ENCODE assay signal across 1 cellular context in the genomic region with DNA sequence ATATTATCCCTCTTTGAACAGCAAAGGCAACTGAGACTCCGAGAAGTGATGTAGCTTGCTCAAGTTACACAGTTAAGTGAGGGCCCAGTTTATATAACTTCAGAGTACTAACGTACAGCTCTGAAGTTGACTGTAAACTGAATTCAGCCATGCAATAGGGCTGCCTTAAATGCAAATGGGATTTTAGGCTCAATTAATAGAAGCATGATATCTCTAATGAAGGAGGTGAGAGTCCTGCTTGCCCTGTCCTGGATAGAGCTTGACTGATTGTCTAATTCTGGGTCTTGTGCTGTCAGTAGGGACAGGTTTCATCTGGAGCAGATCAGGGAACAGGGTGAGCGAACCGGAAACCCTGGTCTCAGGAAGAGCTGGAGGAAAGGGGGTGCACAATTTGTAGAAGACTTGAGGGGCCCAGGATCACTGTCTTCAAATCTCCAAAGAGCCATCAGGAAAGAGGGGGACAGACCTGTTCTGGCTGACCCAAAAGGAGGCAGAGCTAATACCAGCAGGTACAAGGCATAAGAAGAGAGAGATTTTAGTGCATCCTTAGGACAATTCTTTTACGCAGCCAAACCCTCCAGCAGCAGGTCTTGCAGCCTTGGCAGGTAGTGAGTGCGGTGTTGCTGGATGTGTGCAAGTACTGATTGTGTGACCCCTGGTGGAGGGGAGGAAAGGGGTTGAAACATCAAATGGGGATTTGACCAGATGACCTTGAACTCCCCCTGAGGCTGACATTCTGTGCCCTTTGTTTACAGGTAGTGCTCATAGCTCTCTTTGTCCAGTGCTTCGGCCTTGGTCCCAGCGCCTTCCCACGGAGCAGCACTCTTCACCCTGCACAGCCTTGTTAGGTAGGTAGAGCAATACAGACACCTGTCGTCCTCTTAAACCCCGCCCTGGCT.
TF ChIP-seq lines count a peak whose summit lies in the region.

No MANE protein-coding gene starts in this region.

TF ChIP-seq in HepG2, 621 proteins besides CTCF, POLR2A, EP300 and RAD21 (continued from another document and continues in another):
- TF ChIP-seq, protein P1, sequence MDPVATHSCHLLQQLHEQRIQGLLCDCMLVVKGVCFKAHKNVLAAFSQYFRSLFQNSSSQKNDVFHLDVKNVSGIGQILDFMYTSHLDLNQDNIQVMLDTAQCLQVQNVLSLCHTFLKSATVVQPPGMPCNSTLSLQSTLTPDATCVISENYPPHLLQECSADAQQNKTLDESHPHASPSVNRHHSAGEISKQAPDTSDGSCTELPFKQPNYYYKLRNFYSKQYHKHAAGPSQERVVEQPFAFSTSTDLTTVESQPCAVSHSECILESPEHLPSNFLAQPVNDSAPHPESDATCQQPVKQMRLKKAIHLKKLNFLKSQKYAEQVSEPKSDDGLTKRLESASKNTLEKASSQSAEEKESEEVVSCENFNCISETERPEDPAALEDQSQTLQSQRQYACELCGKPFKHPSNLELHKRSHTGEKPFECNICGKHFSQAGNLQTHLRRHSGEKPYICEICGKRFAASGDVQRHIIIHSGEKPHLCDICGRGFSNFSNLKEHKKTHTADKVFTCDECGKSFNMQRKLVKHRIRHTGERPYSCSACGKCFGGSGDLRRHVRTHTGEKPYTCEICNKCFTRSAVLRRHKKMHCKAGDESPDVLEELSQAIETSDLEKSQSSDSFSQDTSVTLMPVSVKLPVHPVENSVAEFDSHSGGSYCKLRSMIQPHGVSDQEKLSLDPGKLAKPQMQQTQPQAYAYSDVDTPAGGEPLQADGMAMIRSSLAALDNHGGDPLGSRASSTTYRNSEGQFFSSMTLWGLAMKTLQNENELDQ (CRISPR knock-in tag; IDR thresholded peaks at IDR 0.05; ENCODE audit: borderline replicate concordance): no peak
- TF ChIP-seq NFE2 (CRISPR knock-in tag; IDR thresholded peaks at IDR 0.05) (no peak), PAX8 (CRISPR knock-in tag; IDR thresholded peaks at IDR 0.05; ENCODE audit: borderline replicate concordance) (0 out of 2 replicates have a peak, but pooled peaks have one; percentile 45), KDM5B (CRISPR knock-in tag; IDR thresholded peaks at IDR 0.05; ENCODE audit: borderline replicate concordance) (peak; percentile 49; the same call in 1 of the 2 replicates), ZNF468 (CRISPR knock-in tag; IDR thresholded peaks at IDR 0.05) (no peak), SNRNP70 (IDR thresholded peaks at IDR 0.05; ENCODE audit: low read depth, low read length) (no peak), ZNF274 (CRISPR knock-in tag; IDR thresholded peaks at IDR 0.05) (no peak), RBAK (CRISPR knock-in tag; IDR thresholded peaks at IDR 0.05) (no peak), MXD4 (CRISPR knock-in tag; IDR thresholded peaks at IDR 0.05) (no peak), NCOR1 (IDR thresholded peaks at IDR 0.05; ENCODE audit: borderline replicate concordance, low read length) (no peak), ZFP41 (CRISPR knock-in tag; IDR thresholded peaks at IDR 0.05; ENCODE audit: borderline replicate concordance) (no peak), ZNF24 (IDR thresholded peaks at IDR 0.05) (no peak), EEA1 (CRISPR knock-in tag; IDR thresholded peaks at IDR 0.05; ENCODE audit: borderline replicate concordance) (no peak), ZNF12 (CRISPR knock-in tag; IDR thresholded peaks at IDR 0.05) (0 out of 2 replicates have a peak, but pooled peaks have one; percentile 51), ZNF33B (CRISPR knock-in tag; IDR thresholded peaks at IDR 0.05) (no peak), ZNF766 (CRISPR knock-in tag; IDR thresholded peaks at IDR 0.05; ENCODE audit: borderline replicate concordance) (no peak), PAF1 (CRISPR knock-in tag; IDR thresholded peaks at IDR 0.05) (no peak), DMAP1 (CRISPR knock-in tag; IDR thresholded peaks at IDR 0.05) (no peak), ZNF510 (CRISPR knock-in tag; IDR thresholded peaks at IDR 0.05; ENCODE audit: low read depth) (no peak), U2AF2 (IDR thresholded peaks at IDR 0.05; ENCODE audit: low read depth, low read length) (no peak), MAFG (CRISPR knock-in tag; IDR thresholded peaks at IDR 0.05) (no peak), ZNF484 (CRISPR knock-in tag; IDR thresholded peaks at IDR 0.05; ENCODE audit: borderline replicate concordance, low read depth) (no peak), NFKB2 (CRISPR knock-in tag; IDR thresholded peaks at IDR 0.05; ENCODE audit: borderline replicate concordance) (no peak), KDM5A (IDR thresholded peaks at IDR 0.05; ENCODE audit: borderline replicate concordance, low read length) (no peak), ZNF703 (CRISPR knock-in tag; IDR thresholded peaks at IDR 0.05; ENCODE audit: borderline replicate concordance) (no peak), AHR (CRISPR knock-in tag; IDR thresholded peaks at IDR 0.05) (0 out of 2 replicates have a peak, but pooled peaks have one; percentile 13), ZNF317 (CRISPR knock-in tag; IDR thresholded peaks at IDR 0.05) (peak; percentile 68), NR2F6 (IDR thresholded peaks at IDR 0.05) (peak; percentile 96), NR2F6 (CRISPR knock-in tag; IDR thresholded peaks at IDR 0.05) (peak; percentile 97), ZNF572 (CRISPR knock-in tag; IDR thresholded peaks at IDR 0.05) (no peak), ZNF296 (CRISPR knock-in tag; conservative IDR thresholded peaks at IDR 0.05) (no peak), HOXA5 (CRISPR knock-in tag; IDR thresholded peaks at IDR 0.05) (no peak), ASH2L (IDR thresholded peaks at IDR 0.05; ENCODE audit: insufficient read length, low read depth, low read length) (no peak), ZNF761 (CRISPR knock-in tag; conservative IDR thresholded peaks at IDR 0.05) (no peak), GABPA (IDR thresholded peaks at IDR 0.05; ENCODE audit: low read depth, low read length) (no peak), GABPA (CRISPR knock-in tag; IDR thresholded peaks at IDR 0.05; ENCODE audit: low read depth) (peak; percentile 38; the same call in 1 of the 2 replicates), GPN1 (CRISPR knock-in tag; IDR thresholded peaks at IDR 0.05; ENCODE audit: borderline replicate concordance) (no peak), NRL (CRISPR knock-in tag; IDR thresholded peaks at IDR 0.05; ENCODE audit: borderline replicate concordance) (no peak), CREM (IDR thresholded peaks at IDR 0.05) (no peak; the same call in 1 of the 2 replicates), CREM (CRISPR knock-in tag; IDR thresholded peaks at IDR 0.05) (no peak), ZNF543 (CRISPR knock-in tag; IDR thresholded peaks at IDR 0.05) (0 out of 2 replicates have a peak, but pooled peaks have one; percentile 70), ZNF616 (CRISPR knock-in tag; IDR thresholded peaks at IDR 0.05; ENCODE audit: low read depth) (no peak)
- TF ChIP-seq, protein P2, sequence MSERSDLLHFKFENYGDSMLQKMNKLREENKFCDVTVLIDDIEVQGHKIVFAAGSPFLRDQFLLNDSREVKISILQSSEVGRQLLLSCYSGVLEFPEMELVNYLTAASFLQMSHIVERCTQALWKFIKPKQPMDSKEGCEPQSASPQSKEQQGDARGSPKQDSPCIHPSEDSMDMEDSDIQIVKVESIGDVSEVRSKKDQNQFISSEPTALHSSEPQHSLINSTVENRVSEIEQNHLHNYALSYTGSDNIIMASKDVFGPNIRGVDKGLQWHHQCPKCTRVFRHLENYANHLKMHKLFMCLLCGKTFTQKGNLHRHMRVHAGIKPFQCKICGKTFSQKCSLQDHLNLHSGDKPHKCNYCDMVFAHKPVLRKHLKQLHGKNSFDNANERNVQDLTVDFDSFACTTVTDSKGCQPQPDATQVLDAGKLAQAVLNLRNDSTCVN (CRISPR knock-in tag; IDR thresholded peaks at IDR 0.05; ENCODE audit: borderline replicate concordance): no peak
- TF ChIP-seq, protein P3, sequence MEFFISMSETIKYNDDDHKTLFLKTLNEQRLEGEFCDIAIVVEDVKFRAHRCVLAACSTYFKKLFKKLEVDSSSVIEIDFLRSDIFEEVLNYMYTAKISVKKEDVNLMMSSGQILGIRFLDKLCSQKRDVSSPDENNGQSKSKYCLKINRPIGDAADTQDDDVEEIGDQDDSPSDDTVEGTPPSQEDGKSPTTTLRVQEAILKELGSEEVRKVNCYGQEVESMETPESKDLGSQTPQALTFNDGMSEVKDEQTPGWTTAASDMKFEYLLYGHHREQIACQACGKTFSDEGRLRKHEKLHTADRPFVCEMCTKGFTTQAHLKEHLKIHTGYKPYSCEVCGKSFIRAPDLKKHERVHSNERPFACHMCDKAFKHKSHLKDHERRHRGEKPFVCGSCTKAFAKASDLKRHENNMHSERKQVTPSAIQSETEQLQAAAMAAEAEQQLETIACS (CRISPR knock-in tag; IDR thresholded peaks at IDR 0.05): no peak
- TF ChIP-seq, protein P4, sequence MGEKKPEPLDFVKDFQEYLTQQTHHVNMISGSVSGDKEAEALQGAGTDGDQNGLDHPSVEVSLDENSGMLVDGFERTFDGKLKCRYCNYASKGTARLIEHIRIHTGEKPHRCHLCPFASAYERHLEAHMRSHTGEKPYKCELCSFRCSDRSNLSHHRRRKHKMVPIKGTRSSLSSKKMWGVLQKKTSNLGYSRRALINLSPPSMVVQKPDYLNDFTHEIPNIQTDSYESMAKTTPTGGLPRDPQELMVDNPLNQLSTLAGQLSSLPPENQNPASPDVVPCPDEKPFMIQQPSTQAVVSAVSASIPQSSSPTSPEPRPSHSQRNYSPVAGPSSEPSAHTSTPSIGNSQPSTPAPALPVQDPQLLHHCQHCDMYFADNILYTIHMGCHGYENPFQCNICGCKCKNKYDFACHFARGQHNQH (CRISPR knock-in tag; IDR thresholded peaks at IDR 0.05): 0 out of 2 replicates have a peak, but pooled peaks have one; percentile 14
- TF ChIP-seq, protein P5, sequence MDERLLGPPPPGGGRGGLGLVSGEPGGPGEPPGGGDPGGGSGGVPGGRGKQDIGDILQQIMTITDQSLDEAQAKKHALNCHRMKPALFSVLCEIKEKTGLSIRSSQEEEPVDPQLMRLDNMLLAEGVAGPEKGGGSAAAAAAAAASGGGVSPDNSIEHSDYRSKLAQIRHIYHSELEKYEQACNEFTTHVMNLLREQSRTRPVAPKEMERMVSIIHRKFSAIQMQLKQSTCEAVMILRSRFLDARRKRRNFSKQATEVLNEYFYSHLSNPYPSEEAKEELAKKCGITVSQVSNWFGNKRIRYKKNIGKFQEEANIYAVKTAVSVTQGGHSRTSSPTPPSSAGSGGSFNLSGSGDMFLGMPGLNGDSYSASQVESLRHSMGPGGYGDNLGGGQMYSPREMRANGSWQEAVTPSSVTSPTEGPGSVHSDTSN (CRISPR knock-in tag; IDR thresholded peaks at IDR 0.05): no peak
- TF ChIP-seq, protein P6, sequence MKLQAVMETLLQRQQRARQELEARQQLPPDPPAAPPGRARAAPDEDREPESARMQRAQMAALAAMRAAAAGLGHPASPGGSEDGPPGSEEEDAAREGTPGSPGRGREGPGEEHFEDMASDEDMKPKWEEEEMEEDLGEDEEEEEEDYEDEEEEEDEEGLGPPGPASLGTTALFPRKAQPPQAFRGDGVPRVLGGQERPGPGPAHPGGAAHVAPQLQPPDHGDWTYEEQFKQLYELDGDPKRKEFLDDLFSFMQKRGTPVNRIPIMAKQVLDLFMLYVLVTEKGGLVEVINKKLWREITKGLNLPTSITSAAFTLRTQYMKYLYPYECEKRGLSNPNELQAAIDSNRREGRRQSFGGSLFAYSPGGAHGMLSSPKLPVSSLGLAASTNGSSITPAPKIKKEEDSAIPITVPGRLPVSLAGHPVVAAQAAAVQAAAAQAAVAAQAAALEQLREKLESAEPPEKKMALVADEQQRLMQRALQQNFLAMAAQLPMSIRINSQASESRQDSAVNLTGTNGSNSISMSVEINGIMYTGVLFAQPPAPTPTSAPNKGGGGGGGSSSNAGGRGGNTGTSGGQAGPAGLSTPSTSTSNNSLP (IDR thresholded peaks at IDR 0.05; ENCODE audit: low read depth, low read length): no peak
- TF ChIP-seq, protein P7, sequence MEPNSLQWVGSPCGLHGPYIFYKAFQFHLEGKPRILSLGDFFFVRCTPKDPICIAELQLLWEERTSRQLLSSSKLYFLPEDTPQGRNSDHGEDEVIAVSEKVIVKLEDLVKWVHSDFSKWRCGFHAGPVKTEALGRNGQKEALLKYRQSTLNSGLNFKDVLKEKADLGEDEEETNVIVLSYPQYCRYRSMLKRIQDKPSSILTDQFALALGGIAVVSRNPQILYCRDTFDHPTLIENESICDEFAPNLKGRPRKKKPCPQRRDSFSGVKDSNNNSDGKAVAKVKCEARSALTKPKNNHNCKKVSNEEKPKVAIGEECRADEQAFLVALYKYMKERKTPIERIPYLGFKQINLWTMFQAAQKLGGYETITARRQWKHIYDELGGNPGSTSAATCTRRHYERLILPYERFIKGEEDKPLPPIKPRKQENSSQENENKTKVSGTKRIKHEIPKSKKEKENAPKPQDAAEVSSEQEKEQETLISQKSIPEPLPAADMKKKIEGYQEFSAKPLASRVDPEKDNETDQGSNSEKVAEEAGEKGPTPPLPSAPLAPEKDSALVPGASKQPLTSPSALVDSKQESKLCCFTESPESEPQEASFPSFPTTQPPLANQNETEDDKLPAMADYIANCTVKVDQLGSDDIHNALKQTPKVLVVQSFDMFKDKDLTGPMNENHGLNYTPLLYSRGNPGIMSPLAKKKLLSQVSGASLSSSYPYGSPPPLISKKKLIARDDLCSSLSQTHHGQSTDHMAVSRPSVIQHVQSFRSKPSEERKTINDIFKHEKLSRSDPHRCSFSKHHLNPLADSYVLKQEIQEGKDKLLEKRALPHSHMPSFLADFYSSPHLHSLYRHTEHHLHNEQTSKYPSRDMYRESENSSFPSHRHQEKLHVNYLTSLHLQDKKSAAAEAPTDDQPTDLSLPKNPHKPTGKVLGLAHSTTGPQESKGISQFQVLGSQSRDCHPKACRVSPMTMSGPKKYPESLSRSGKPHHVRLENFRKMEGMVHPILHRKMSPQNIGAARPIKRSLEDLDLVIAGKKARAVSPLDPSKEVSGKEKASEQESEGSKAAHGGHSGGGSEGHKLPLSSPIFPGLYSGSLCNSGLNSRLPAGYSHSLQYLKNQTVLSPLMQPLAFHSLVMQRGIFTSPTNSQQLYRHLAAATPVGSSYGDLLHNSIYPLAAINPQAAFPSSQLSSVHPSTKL (CRISPR knock-in tag; IDR thresholded peaks at IDR 0.05): peak; percentile 70
- TF ChIP-seq, protein P8, sequence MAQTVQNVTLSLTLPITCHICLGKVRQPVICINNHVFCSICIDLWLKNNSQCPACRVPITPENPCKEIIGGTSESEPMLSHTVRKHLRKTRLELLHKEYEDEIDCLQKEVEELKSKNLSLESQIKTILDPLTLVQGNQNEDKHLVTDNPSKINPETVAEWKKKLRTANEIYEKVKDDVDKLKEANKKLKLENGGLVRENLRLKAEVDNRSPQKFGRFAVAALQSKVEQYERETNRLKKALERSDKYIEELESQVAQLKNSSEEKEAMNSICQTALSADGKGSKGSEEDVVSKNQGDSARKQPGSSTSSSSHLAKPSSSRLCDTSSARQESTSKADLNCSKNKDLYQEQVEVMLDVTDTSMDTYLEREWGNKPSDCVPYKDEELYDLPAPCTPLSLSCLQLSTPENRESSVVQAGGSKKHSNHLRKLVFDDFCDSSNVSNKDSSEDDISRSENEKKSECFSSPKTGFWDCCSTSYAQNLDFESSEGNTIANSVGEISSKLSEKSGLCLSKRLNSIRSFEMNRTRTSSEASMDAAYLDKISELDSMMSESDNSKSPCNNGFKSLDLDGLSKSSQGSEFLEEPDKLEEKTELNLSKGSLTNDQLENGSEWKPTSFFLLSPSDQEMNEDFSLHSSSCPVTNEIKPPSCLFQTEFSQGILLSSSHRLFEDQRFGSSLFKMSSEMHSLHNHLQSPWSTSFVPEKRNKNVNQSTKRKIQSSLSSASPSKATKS (CRISPR knock-in tag; IDR thresholded peaks at IDR 0.05): no peak
